In genomic region chr3:160565442-160566403, GRCh38 we compare ENCODE assay signal across 8 cellular contexts. TPM values are rescaled to one million over a fixed set of nuclear protein-coding genes. Genes with fewer than 3 reads are reported as not detected.
DNase-seq lines count a peak whose midpoint lies in the region; ATAC-seq and TF ChIP-seq lines count a peak whose summit lies in the region.

Gene KPNA4 (minus strand): TSS chr3:160565571. CDS start chr3:160565282, 289 bp downstream.

- H3K27me3 Mint-ChIP-seq in chondrocyte (ENCODE audit: low read depth), result no peaks in the 10 kb centered on the region

- H3K4me3 ChIP-seq in kidney epithelial cell (ENCODE audit: low read depth, low read length), result peak within 1 kb of the TSS; percentile 93

- ATAC-seq in HG03439 (IDR thresholded peaks at IDR 0.05; ENCODE audit: unreplicated experiment), result peak; percentile 93

- H3K9me3 Mint-ChIP-seq in chondrocyte (ENCODE audit: low read depth), result no peaks in the 10 kb centered on the region

- H3K4me1 Mint-ChIP-seq in chondrocyte (ENCODE audit: low read depth), result peaks cover 47% of the 10 kb centered on the region

- H3K36me3 Mint-ChIP-seq in chondrocyte (ENCODE audit: low read depth), result peaks cover 4% of the 10 kb centered on the region

- no peaks in the 10 kb centered on the region for H3K27me3 ChIP-seq in kidney epithelial cell (ENCODE audit: control insufficient read depth, insufficient read depth, low read length)

- H3K4me3 Mint-ChIP-seq in chondrocyte (ENCODE audit: unreplicated experiment), result peak within 1 kb of the TSS; percentile 95

- TF ChIP-seq CTCF in chondrocyte (IDR thresholded peaks at IDR 0.05) (no peak), kidney epithelial cell (IDR thresholded peaks at IDR 0.05; ENCODE audit: insufficient read depth, low read length, poor library complexity, severe bottlenecking) (no peak)

- H3K36me3 ChIP-seq in kidney epithelial cell (ENCODE audit: control insufficient read depth, insufficient read depth, low read length), result peaks cover 1% of the 10 kb centered on the region

- peak within 1 kb of the TSS; percentile 99 for H3K27ac Mint-ChIP-seq in chondrocyte (ENCODE audit: unreplicated experiment)

- DNase-seq in AML-193 (lab: John Stamatoyannopoulos, UW), result peak; percentile 99
- peak; percentile 95 for DNase-seq in NCI-H510A treated with DMSO at 0.1 percent for 48 hours (lab: John Stamatoyannopoulos, UW)
- peak; percentile 91 to 95 for DNase-seq in activated CD4-positive, alpha-beta T cell treated with anti-CD3 and anti-CD28 coated beads for 24 hours (ENCODE audit: low read depth in 2 of 2)
- DNase-seq in chondrocyte (ENCODE audit: low spot score), result peak; percentile 99
- DNase-seq in kidney epithelial cell (ENCODE audit: low read depth), result peak; percentile 92
- DNase-seq in stimulated activated CD4-positive, alpha-beta T cell treated with anti-CD3 and anti-CD28 coated beads, Interleukin-15, amount 100 ng/mL, for 48 hours (ENCODE audit: low read depth in 2 of 2), result peak; percentile 93 to 95

- peak; percentile 86 for TF ChIP-seq POLR2A in GM19193 (IDR thresholded peaks at IDR 0.05; ENCODE audit: extremely low read depth, insufficient read depth, insufficient read length)

RNA-seq across cellular contexts. Expression of gene KPNA4, which starts in this region (rescaled TPM):
- total RNA-seq in chondrocyte, result 58.3 to 75.0 TPM (median 66.0 TPM) in 3 replicates
- total RNA-seq in kidney epithelial cell, result 34.4 and 38.0 TPM in 2 replicates

Comparison
In these comparisons a context has a peak if more than half of its experiments do, and no peak if none do; other contexts are left out.
1. Peak in every context shown above with its lines: DNase-seq, ATAC-seq and H3K4me3 ChIP-seq.